Comparison of ENCODE assay signal across 8 cellular contexts in the genomic region with DNA sequence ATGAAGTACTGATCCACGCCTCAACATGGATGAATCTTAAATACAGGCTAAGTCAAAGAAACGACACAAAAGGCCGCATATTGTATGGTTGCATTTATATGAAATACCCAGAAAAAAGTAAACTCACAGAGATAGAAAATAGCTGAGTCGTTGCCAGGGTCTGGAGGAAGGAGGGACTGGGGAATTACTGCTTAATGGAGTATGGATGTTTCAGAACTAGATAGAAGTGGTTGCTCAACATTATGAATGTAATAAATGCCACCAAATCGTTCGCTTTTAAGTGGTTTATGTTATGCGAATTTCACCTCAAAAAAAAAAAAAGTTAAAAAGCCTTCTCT. TPM values are rescaled to one million over a fixed set of nuclear protein-coding genes. Genes with fewer than 3 reads are reported as not detected.
DNase-seq lines count a peak whose midpoint lies in the region; ATAC-seq and TF ChIP-seq lines count a peak whose summit lies in the region.

No MANE protein-coding gene starts in this region.

- H2BK15ac ChIP-seq in mesenchymal stem cell (ENCODE audit: low read depth, poor library complexity, severe bottlenecking), result no peak overlapping the region

- peak overlapping the region in 1 of 2 experiments; percentile 17 for H3K18ac ChIP-seq in mesenchymal stem cell (ENCODE audit: low read depth in 1 of 2, low read length in 2 of 2)

- H3K23ac ChIP-seq in mesenchymal stem cell (ENCODE audit: low read length in 2 of 2), result no peak overlapping the region

- peak overlapping the region; percentile 87 for H3K27ac ChIP-seq in left ventricle myocardium inferior (replicated peaks)
- H3K27ac ChIP-seq in mesenchymal stem cell (ENCODE audit: low read length, poor library complexity, severe bottlenecking), result peak overlapping the region; percentile 99

- H3K9me3 ChIP-seq in left ventricle myocardium inferior (replicated peaks) (no peaks in the 10 kb centered on the region), mesenchymal stem cell (ENCODE audit: control insufficient read depth, low read length) (no peaks in the 10 kb centered on the region)

- H3K9ac ChIP-seq in mesenchymal stem cell (ENCODE audit: low read length), result peak overlapping the region; percentile 92

- no peaks in the 10 kb centered on the region for H3K79me1 ChIP-seq in mesenchymal stem cell (replicated peaks; ENCODE audit: low read length, poor library complexity, severe bottlenecking)

- no peak overlapping the region for H3K14ac ChIP-seq in mesenchymal stem cell (ENCODE audit: low read length in 2 of 2)

- H4K8ac ChIP-seq in mesenchymal stem cell (ENCODE audit: low read length), result no peak overlapping the region

- no peak overlapping the region for H2AFZ ChIP-seq in mesenchymal stem cell (ENCODE audit: low read depth, low read length)

- TF ChIP-seq CTCF in left ventricle myocardium inferior (IDR thresholded peaks at IDR 0.05; ENCODE audit: borderline replicate concordance), result no peak
- TF ChIP-seq CTCF in astrocyte of the cerebellum (IDR thresholded peaks at IDR 0.05; ENCODE audit: low read depth, low read length, missing control alignments), result no peak

- H3K27me3 ChIP-seq in left ventricle myocardium inferior (ENCODE audit: low read depth) (no peaks in the 10 kb centered on the region), mesenchymal stem cell (ENCODE audit: control insufficient read depth in 1 of 2, insufficient read depth in 1 of 2, low read length in 2 of 2) (no peaks in the 10 kb centered on the region)

- H2BK120ac ChIP-seq in mesenchymal stem cell (ENCODE audit: low read depth, low read length), result no peak overlapping the region

- 41% methylated on average over 7 of the region's 7 CpGs for WGBS in mesenchymal stem cell

- H3K36me3 ChIP-seq in left ventricle myocardium inferior, result no peaks in the 10 kb centered on the region
- peaks cover 0 to 3% of the 10 kb centered on the region in 2 experiments for H3K36me3 ChIP-seq in mesenchymal stem cell (ENCODE audit: control insufficient read depth in 1 of 2, insufficient read depth in 2 of 2, low read depth in 1 of 2, low read length in 2 of 2)

- in situ Hi-C loops in astrocyte of the cerebellum (cut with HindIII; ENCODE audit: low sequenced_read_pairs), result no loop called here

- intact Hi-C loops in left ventricle myocardium inferior (cut with micrococcal nuclease) (no loop called here), cardiac septum (cut with DNase I) (loop anchor here (5.0 to 10.0 kb wide), 3 partner anchors 74 to 601 kb away; a partner anchor contains a TSS), left colon (cut with DNase I, micrococcal nuclease) (no loop called here)

- no peak overlapping the region for H4K91ac ChIP-seq in mesenchymal stem cell (ENCODE audit: low read length)

- H3K4me3 ChIP-seq in left ventricle myocardium inferior (peak overlapping the region; percentile 76), astrocyte of the cerebellum (ENCODE audit: low read depth, low read length) (peak overlapping the region; percentile 59), mesenchymal stem cell (ENCODE audit: insufficient read depth in 1 of 2, low read depth in 1 of 2, low read length in 2 of 2) (peak overlapping the region in 1 of 2 experiments; percentile 78)

- ATAC-seq in left colon (no peak), HG03342 (IDR thresholded peaks at IDR 0.05; ENCODE audit: unreplicated experiment) (no peak)

- DNase-seq in left ventricle myocardium inferior, result no peak
- DNase-seq in cardiac septum (ENCODE audit: low spot score), result no peak
- DNase-seq in astrocyte of the cerebellum (ENCODE audit: low read depth), result no peak
- DNase-seq in mesenchymal stem cell, result no peak
- DNase-seq in NCI-H774 (lab: John Stamatoyannopoulos, UW), result no peak
- DNase-seq in NCI-H2227 treated with DMSO at 0.1 percent for 48 hours (lab: John Stamatoyannopoulos, UW), result no peak
- DNase-seq in left colon, result no peak

- H3K4ac ChIP-seq in mesenchymal stem cell (ENCODE audit: low read depth in 1 of 2, low read length in 2 of 2), result no peak overlapping the region

- no peak overlapping the region for H2AK5ac ChIP-seq in mesenchymal stem cell (ENCODE audit: low read length, severe bottlenecking)

- H3K4me1 ChIP-seq in left ventricle myocardium inferior, result peaks cover 35% of the 10 kb centered on the region
- H3K4me1 ChIP-seq in mesenchymal stem cell (ENCODE audit: control insufficient read depth, insufficient read depth, low read depth, low read length), result peaks cover 9% of the 10 kb centered on the region

- H2BK12ac ChIP-seq in mesenchymal stem cell (ENCODE audit: low read length in 2 of 2), result no peak overlapping the region

- peak overlapping the region; percentile 99 for H2BK5ac ChIP-seq in mesenchymal stem cell (ENCODE audit: low read depth, low read length, poor library complexity, severe bottlenecking)

- H3K4me2 ChIP-seq in mesenchymal stem cell (ENCODE audit: low read length, poor library complexity, severe bottlenecking), result peak overlapping the region; percentile 87

RNA-seq across cellular contexts. Expression of a gene that starts 0.8 kb away (rescaled TPM):
- total RNA-seq in left ventricle myocardium inferior, result 19.8 TPM
- total RNA-seq in cardiac septum, result 32.3 TPM
- polyA plus RNA-seq in mesenchymal stem cell (2013, experiment 1 of 2), result 84.0 TPM
- polyA plus RNA-seq in mesenchymal stem cell (2013, experiment 2 of 2), result 85.5 TPM
- total RNA-seq in left colon, result 1 to 10 TPM; 9.2 to 9.8 TPM

RNA-seq across cellular contexts. Expression of a gene that starts 46.8 kb away (rescaled TPM):
- total RNA-seq in left ventricle myocardium inferior (not detected), cardiac septum (0.46 TPM), left colon (under 1 TPM in 1 of 2 donors, not detected in 1; 0.50 TPM)
- 0.21 TPM for polyA plus RNA-seq in mesenchymal stem cell (2013, experiment 1 of 2)
- 0.30 TPM for polyA plus RNA-seq in mesenchymal stem cell (2013, experiment 2 of 2)
